8 cellular contexts compared by ENCODE assay signal in genomic region chr12:14216405-14217294, GRCh38.
DNase-seq lines count a peak whose midpoint lies in the region; ATAC-seq and TF ChIP-seq lines count a peak whose summit lies in the region.

No MANE protein-coding gene starts in this region.

- no peak for TF ChIP-seq CTCF in A673 (conservative IDR thresholded peaks at IDR 0.05; ENCODE audit: low read depth, low read length)
- TF ChIP-seq CTCF in GM23338 (conservative IDR thresholded peaks at IDR 0.05; ENCODE audit: low read depth in 2 of 2): no peak

- H3K36me3 Mint-ChIP-seq in GM23338 (ENCODE audit: low read depth): peaks cover 5% of the 10 kb centered on the region; the same call in 1 of the 3 replicates
- H3K36me3 Mint-ChIP-seq in activated CD8-positive, alpha-beta T cell treated with anti-CD3 and anti-CD28 coated beads, Interleukin-2, amount 10 ng/mL, durations not matched to agents 7 days and 5 days (ENCODE audit: low read depth): peaks cover 9% of the 10 kb centered on the region
- H3K36me3 Mint-ChIP-seq in activated naive CD4-positive, alpha-beta T cell treated with anti-CD3 and anti-CD28 coated beads, Interleukin-2, amount 50 U/mL, for 72 hours: peaks cover 16 to 37% of the 10 kb centered on the region in 2 donors

- 0 out of 2 replicates have a peak, but pooled peaks cover 9% of the 10 kb centered on the region for H3K9me2 ChIP-seq in GM23338 (ENCODE audit: insufficient read depth)

- H3K79me2 ChIP-seq in GM23338 (replicated peaks; ENCODE audit: insufficient read depth): no peaks in the 10 kb centered on the region

- BruUV-seq in A673 (replicated peaks; lab: Mats Ljungman, UMichigan): no TSS peak

- no peak overlapping the region for H3K27ac Mint-ChIP-seq in GM23338
- H3K27ac Mint-ChIP-seq in activated CD8-positive, alpha-beta T cell treated with anti-CD3 and anti-CD28 coated beads, Interleukin-2, amount 10 ng/mL, durations not matched to agents 7 days and 5 days: peak overlapping the region; percentile 69
- H3K27ac Mint-ChIP-seq in activated naive CD4-positive, alpha-beta T cell treated with anti-CD3 and anti-CD28 coated beads, Interleukin-2, amount 50 U/mL, for 72 hours: peak overlapping the region in 1 of 2 donors; percentile 64

- H3K4me3 ChIP-seq in A673 (ENCODE audit: low read depth, low read length, poor library complexity, severe bottlenecking) (no peak overlapping the region), GM23338 (no peak overlapping the region)

- POLR2A ChIA-PET in A673 (lab: Charles Lee; ENCODE audit: low non-redundant PET): no interaction called here
- POLR2A ChIA-PET in activated CD8-positive, alpha-beta T cell treated with anti-CD3 and anti-CD28 coated beads, Interleukin-2, amount 10 ng/mL, durations not matched to agents 7 days and 5 days (lab: Charles Lee): interaction anchor here (0.6 kb wide), 1 partner anchor 24 kb away, joined by 3 read pairs; no protein-coding TSS in a partner anchor

- H3K27me3 ChIP-seq in A673 (replicated peaks; ENCODE audit: insufficient read depth, low read depth, low read length, poor library complexity): no peaks in the 10 kb centered on the region
- no peaks in the 10 kb centered on the region for H3K27me3 ChIP-seq in GM23338 (ENCODE audit: insufficient read depth)

- H3K4me1 ChIP-seq in A673 (ENCODE audit: insufficient read depth, low read length, poor library complexity, severe bottlenecking): peaks cover 9% of the 10 kb centered on the region
- peaks cover 5% of the 10 kb centered on the region; the same call in 1 of the 2 replicates for H3K4me1 ChIP-seq in GM23338 (ENCODE audit: insufficient read depth)

- H3K4me2 ChIP-seq in GM23338: no peak overlapping the region

- peaks cover 12% of the 10 kb centered on the region for H3K4me1 Mint-ChIP-seq in GM23338
- H3K4me1 Mint-ChIP-seq in activated CD8-positive, alpha-beta T cell treated with anti-CD3 and anti-CD28 coated beads, Interleukin-2, amount 10 ng/mL, durations not matched to agents 7 days and 5 days (ENCODE audit: low read depth): peaks cover 18% of the 10 kb centered on the region

- H3K27ac ChIP-seq in A673 (ENCODE audit: low read depth, low read length, poor library complexity, severe bottlenecking) (no peak overlapping the region), GM23338 (ENCODE audit: low read depth) (no peak overlapping the region)

- peaks cover 5% of the 10 kb centered on the region for H3K9me3 ChIP-seq in A673 (ENCODE audit: low read depth, low read length, poor library complexity, severe bottlenecking)

- CTCF ChIA-PET in A673 (lab: Charles Lee): interaction anchor here (0.5 kb wide), 1 partner anchor 961 kb away, joined by 3 read pairs; no protein-coding TSS in a partner anchor
- CTCF ChIA-PET in activated CD8-positive, alpha-beta T cell treated with anti-CD3 and anti-CD28 coated beads, Interleukin-2, amount 10 ng/mL, durations not matched to agents 7 days and 5 days (lab: Charles Lee): no interaction called here

- no peaks in the 10 kb centered on the region for H3K36me3 ChIP-seq in A673 (ENCODE audit: insufficient read depth, low read length, poor library complexity, severe bottlenecking)
- no peaks in the 10 kb centered on the region for H3K36me3 ChIP-seq in GM23338 (ENCODE audit: insufficient read depth)

- ATAC-seq in GM23338 (no peak), HG02970 (IDR thresholded peaks at IDR 0.05; ENCODE audit: low FRiP score, unreplicated experiment) (no peak)
- peak; percentile 68 for ATAC-seq in activated CD8-positive, alpha-beta T cell treated with anti-CD3 and anti-CD28 coated beads, Interleukin-2, amount 10 ng/mL, durations not matched to agents 7 days and 5 days
- no peak for ATAC-seq in activated naive CD4-positive, alpha-beta T cell treated with anti-CD3 and anti-CD28 coated beads, Interleukin-2, amount 50 U/mL, for 72 hours

- intact Hi-C loops in A673 (cut with micrococcal nuclease; ENCODE audit: unreplicated experiment): no loop called here

- peaks cover 3% of the 10 kb centered on the region; the same call in 1 of the 3 replicates for H3K9me3 Mint-ChIP-seq in GM23338
- H3K9me3 Mint-ChIP-seq in activated CD8-positive, alpha-beta T cell treated with anti-CD3 and anti-CD28 coated beads, Interleukin-2, amount 10 ng/mL, durations not matched to agents 7 days and 5 days (ENCODE audit: insufficient read depth): peaks cover 10% of the 10 kb centered on the region
- H3K9me3 Mint-ChIP-seq in activated naive CD4-positive, alpha-beta T cell treated with anti-CD3 and anti-CD28 coated beads, Interleukin-2, amount 50 U/mL, for 72 hours: peaks cover 10 to 17% of the 10 kb centered on the region in 2 donors

- DNase-seq in A673 (ENCODE audit: low spot score) (peak; percentile 21), GM23338 (ENCODE audit: low spot score) (no peak), left kidney (ENCODE audit: low read depth, low spot score) (peak; percentile 44), dermis blood vessel endothelial cell (no peak), NCI-H128 (lab: John Stamatoyannopoulos, UW; ENCODE audit: unreplicated experiment) (no peak)
- DNase-seq in activated CD8-positive, alpha-beta T cell treated with anti-CD3 and anti-CD28 coated beads, Interleukin-2, amount 10 ng/mL, durations not matched to agents 7 days and 5 days: no peak
- no peak for DNase-seq in activated naive CD4-positive, alpha-beta T cell treated with anti-CD3 and anti-CD28 coated beads, Interleukin-2, amount 50 U/mL, for 72 hours (ENCODE audit: low spot score in 2 of 2)

- no peaks in the 10 kb centered on the region for H3K27me3 Mint-ChIP-seq in GM23338 (ENCODE audit: insufficient read depth, low read depth, poor library complexity)
- no peaks in the 10 kb centered on the region for H3K27me3 Mint-ChIP-seq in activated CD8-positive, alpha-beta T cell treated with anti-CD3 and anti-CD28 coated beads, Interleukin-2, amount 10 ng/mL, durations not matched to agents 7 days and 5 days (ENCODE audit: low read depth)

- no peaks in the 10 kb centered on the region for H3F3A ChIP-seq in GM23338 (replicated peaks; ENCODE audit: low read depth)

- H3K4me3 Mint-ChIP-seq in GM23338: no peak overlapping the region
- peak overlapping the region; percentile 57 for H3K4me3 Mint-ChIP-seq in activated CD8-positive, alpha-beta T cell treated with anti-CD3 and anti-CD28 coated beads, Interleukin-2, amount 10 ng/mL, durations not matched to agents 7 days and 5 days

- peak overlapping the region; percentile 95 for H2AFZ ChIP-seq in GM23338

- no peaks in the 10 kb centered on the region for H4K20me1 ChIP-seq in GM23338 (replicated peaks; ENCODE audit: insufficient read depth)

TF ChIP-seq in GM23338, 12 proteins besides CTCF, POLR2A, EP300 and RAD21 (continues in another document):
- TF ChIP-seq POLR2AphosphoS5 (IDR thresholded peaks at IDR 0.05; ENCODE audit: low read depth): no peak
- no peak for TF ChIP-seq REST (IDR thresholded peaks at IDR 0.05; ENCODE audit: unreplicated experiment)
- TF ChIP-seq JUNB (IDR thresholded peaks at IDR 0.05; ENCODE audit: unreplicated experiment): no peak
- TF ChIP-seq EZH2phosphoT487 (IDR thresholded peaks at IDR 0.05; ENCODE audit: unreplicated experiment): no peak

Comparison
In these comparisons a context has a peak if more than half of its experiments do, and no peak if none do; other contexts are left out.
1. DNase-seq: peak in A673 (single experiment) and left kidney (single experiment); none in GM23338 (single experiment), activated CD8-positive, alpha-beta T cell treated with anti-CD3 and anti-CD28 coated beads, Interleukin-2, amount 10 ng/mL, durations not matched to agents 7 days and 5 days (single experiment), dermis blood vessel endothelial cell (single experiment), NCI-H128 (single experiment) and activated naive CD4-positive, alpha-beta T cell treated with anti-CD3 and anti-CD28 coated beads, Interleukin-2, amount 50 U/mL, for 72 hours (0 of 2).